ENCODE assay signal across 9 cellular contexts in the genomic region with DNA sequence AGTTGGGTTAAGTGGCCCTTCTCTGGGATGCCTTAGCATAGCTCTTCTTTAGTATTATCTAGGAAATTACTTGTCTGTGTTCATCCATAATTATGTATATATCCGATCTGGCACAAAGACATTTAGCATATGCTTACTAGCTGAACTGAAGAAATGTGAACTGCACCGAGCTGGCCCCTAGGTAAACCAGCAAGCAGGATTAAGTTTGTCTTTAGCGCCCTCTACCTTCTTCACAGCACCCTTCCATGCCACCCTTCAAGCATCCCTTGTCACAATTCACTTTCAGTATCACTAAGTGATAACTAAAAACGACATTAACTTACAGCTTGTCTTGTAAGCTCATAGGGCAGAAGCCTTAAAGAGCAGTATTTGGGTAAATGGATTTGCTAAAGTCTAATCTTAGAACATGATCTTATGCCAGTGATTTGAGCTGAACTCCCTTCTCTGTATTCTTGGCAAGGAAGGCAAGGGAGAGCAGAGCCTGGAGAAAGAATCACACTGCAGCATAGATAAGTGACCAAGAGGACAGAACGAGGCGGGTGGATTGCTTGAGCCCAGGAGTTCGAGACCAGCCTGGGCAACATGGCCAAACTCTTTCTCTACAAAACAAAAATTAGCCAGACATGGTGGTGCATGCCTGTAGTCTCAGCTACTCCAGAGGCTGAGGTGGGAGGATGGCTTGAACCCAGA. TPM values are rescaled to one million over a fixed set of nuclear protein-coding genes. Genes with fewer than 3 reads are reported as not detected.
DNase-seq lines count a peak whose midpoint lies in the region; ATAC-seq and TF ChIP-seq lines count a peak whose summit lies in the region.
"Had no signal": no experiment of that assay in that cellular context is flagged by ENCODE, and none has a peak within 500 bp of the region (broad histone marks: within the 10 kb centered on the region; RNA-seq: fewer than 3 reads in every experiment).

No MANE protein-coding gene starts in this region.

- H3K9me3 ChIP-seq in HCT116 (ENCODE audit: control insufficient read depth in 1 of 2, insufficient read depth in 1 of 2, low read depth in 1 of 2, low read length in 2 of 2) (no peaks in the 10 kb centered on the region), SJCRH30 (replicated peaks) (no peaks in the 10 kb centered on the region), spleen (no peaks in the 10 kb centered on the region)

- H3K27me3 Mint-ChIP-seq in activated T-cell treated with anti-CD3 and anti-CD28 coated beads, Interleukin-2, amount 50 U/mL, for 24 hours = no peaks in the 10 kb centered on the region

- H3K79me2 ChIP-seq in HCT116 (ENCODE audit: insufficient read depth, low read length) = no peaks in the 10 kb centered on the region

- no peak for TF ChIP-seq POLR2A in HCT116 (IDR thresholded peaks at IDR 0.05; ENCODE audit: borderline replicate concordance, extremely low read depth, insufficient read depth, insufficient read length)
- TF ChIP-seq POLR2A in spleen (IDR thresholded peaks at IDR 0.05) = no peak

- 31 to 44% (median 40%) methylated on average over 7 of the region's 7 CpGs for WGBS in spleen, 5 donors

- H3K4me1 ChIP-seq in HCT116 (ENCODE audit: control insufficient read depth in 1 of 2, insufficient read depth in 2 of 2, low read length in 2 of 2) (no peaks in the 10 kb centered on the region), SJCRH30 (no peaks in the 10 kb centered on the region), spleen (peaks cover 0 to 24% (median 6%) of the 10 kb centered on the region in 6 donors)

- H3K36me3 ChIP-seq in HCT116 (ENCODE audit: control insufficient read depth in 1 of 2, insufficient read depth in 2 of 2, low read length in 2 of 2) = peaks cover 0 to 12% of the 10 kb centered on the region in 2 experiments; a peak in 3 of 4 replicates
- peaks cover 5% of the 10 kb centered on the region for H3K36me3 ChIP-seq in SJCRH30
- peaks cover 0 to 64% (median 29%) of the 10 kb centered on the region in 6 donors for H3K36me3 ChIP-seq in spleen

- H3K27me3 ChIP-seq in HCT116 (ENCODE audit: insufficient read depth, low read length) = no peaks in the 10 kb centered on the region
- no peaks in the 10 kb centered on the region for H3K27me3 ChIP-seq in SJCRH30
- no peaks in the 10 kb centered on the region for H3K27me3 ChIP-seq in spleen (replicated peaks in 1 of 7)

- H3K9me2 ChIP-seq in HCT116 (ENCODE audit: insufficient read depth) = no peaks in the 10 kb centered on the region

- no peak overlapping the region for H3K4me3 Mint-ChIP-seq in activated T-cell treated with anti-CD3 and anti-CD28 coated beads, Interleukin-2, amount 50 U/mL, for 24 hours

- H3K9ac ChIP-seq in HCT116 (ENCODE audit: low read length) = no peak overlapping the region

- POLR2A ChIA-PET in HCT116 (lab: Charles Lee) = no interaction called here

- no peak overlapping the region for H3K4me2 ChIP-seq in HCT116 (ENCODE audit: low read length)

- peaks cover 30% of the 10 kb centered on the region for H3K36me3 Mint-ChIP-seq in activated T-cell treated with anti-CD3 and anti-CD28 coated beads, Interleukin-2, amount 50 U/mL, for 24 hours (ENCODE audit: low read depth)

- DNase-seq in activated T-cell treated with anti-CD3 and anti-CD28 coated beads for 24 hours (ENCODE audit: low read depth) (peak; percentile 16), HCT116 (ENCODE audit: low read depth, low spot score) (peak; percentile 35), M059J (ENCODE audit: low read depth) (peak; percentile 57), SJCRH30 (peak; percentile 22 to 64), amygdala (lab: John Stamatoyannopoulos, UW) (peak in 30 of 56 donors; percentile 1 to 56 (median 14)), hepatic stellate cell (ENCODE audit: low spot score) (peak; percentile 56), spleen (no peak)
- no peak for DNase-seq in activated T-cell treated with anti-CD3 and anti-CD28 coated beads, Interleukin-2, amount 50 U/mL, for 24 hours

- H3K27ac ChIP-seq in HCT116 (ENCODE audit: low read depth, low read length) = no peak overlapping the region
- H3K27ac ChIP-seq in SJCRH30 = no peak overlapping the region
- H3K27ac ChIP-seq in spleen = peak overlapping the region in 3 of 8 donors; percentile 84 to 91 (median 84)

- no TSS peak for BruUV-seq in HCT116 (replicated peaks; lab: Mats Ljungman, UMichigan)

- RAD21 ChIA-PET in HCT116 (lab: Charles Lee; ENCODE audit: low non-redundant PET in 1 of 2, low total read pairs in 2 of 2, uncharacterized antibody in 2 of 2, unreplicated experiment in 2 of 2) = interaction anchor here (0.6 to 1.0 kb wide), 5 partner anchors 29 to 1853 kb away, joined by 3 to 7 read pairs (median 4); no protein-coding TSS in a partner anchor

- TF ChIP-seq CTCF in HCT116 (IDR thresholded peaks at IDR 0.05 in 2 of 3, conservative IDR thresholded peaks at IDR 0.05 in 1 of 3; ENCODE audit: borderline replicate concordance in 1 of 3, insufficient read depth in 1 of 3, low read depth in 2 of 3, low read length in 2 of 3) (peak; percentile 62 to 80 (median 72)), spleen (IDR thresholded peaks at IDR 0.05 in 8 of 11, conservative IDR thresholded peaks at IDR 0.05 in 3 of 11) (peak; percentile 69 to 90 (median 81))

- peak; percentile 96 for ATAC-seq in HCT116

- CTCF ChIA-PET in HCT116 (lab: Charles Lee) = interaction anchor here (0.6 to 2.4 kb wide), 19 partner anchors 9 to 518 kb away, joined by 3 to 20 read pairs (median 4); no protein-coding TSS in a partner anchor

- intact Hi-C loops in HCT116 (cut with micrococcal nuclease) (loop anchor here (2.0 kb wide), 1 partner anchor 80 kb away; no protein-coding TSS in a partner anchor), spleen (cut with DNase I; ENCODE audit: low total_unique reads) (loop anchor here (10.0 kb wide), 1 partner anchor 174 kb away; no protein-coding TSS in a partner anchor)

- no peaks in the 10 kb centered on the region for H4K20me1 ChIP-seq in HCT116 (ENCODE audit: insufficient read depth)

- H3K9me3 Mint-ChIP-seq in activated T-cell treated with anti-CD3 and anti-CD28 coated beads, Interleukin-2, amount 50 U/mL, for 24 hours = no peaks in the 10 kb centered on the region

- H3K4me1 Mint-ChIP-seq in activated T-cell treated with anti-CD3 and anti-CD28 coated beads, Interleukin-2, amount 50 U/mL, for 24 hours (ENCODE audit: low read depth) = peaks cover 10% of the 10 kb centered on the region

- no peak overlapping the region for H2AFZ ChIP-seq in HCT116 (ENCODE audit: low read depth, low read length, poor library complexity, severe bottlenecking)

- H3K4me3 ChIP-seq in HCT116 (replicated peaks in 1 of 2; ENCODE audit: low read depth in 1 of 2, low read length in 2 of 2) (no peak overlapping the region), SJCRH30 (no peak overlapping the region), spleen (no peak overlapping the region)
- H3K4me3 ChIP-seq: skin epidermis had no signal

- no peak overlapping the region for H3K27ac Mint-ChIP-seq in activated T-cell treated with anti-CD3 and anti-CD28 coated beads, Interleukin-2, amount 50 U/mL, for 24 hours

- peak; percentile 73 for TF ChIP-seq RAD21 in HCT116 (IDR thresholded peaks at IDR 0.05; ENCODE audit: low read depth)

TF ChIP-seq in HCT116, 20 proteins besides CTCF, POLR2A, EP300 and RAD21 (continues in another document):
- TF ChIP-seq SIN3A (IDR thresholded peaks at IDR 0.05; ENCODE audit: low read depth) (no peak), YY1 (IDR thresholded peaks at IDR 0.05; ENCODE audit: extremely low read depth, insufficient replicate concordance, low read depth, low read length) (no peak), EZH2 (IDR thresholded peaks at IDR 0.05) (no peak), CBX3 (IDR thresholded peaks at IDR 0.05; ENCODE audit: low read depth) (no peak)

RNA-seq across cellular contexts. Expression of gene HAL, which starts 2.6 kb away (rescaled TPM):
- 1.8 TPM for total RNA-seq in HCT116 (2021; ENCODE audit: unreplicated experiment)
- 0.40 and 0.90 TPM in 2 replicates for polyA plus RNA-seq in HCT116 (2012)
- total RNA-seq in M059J (2014; rRNA removed; shearing (Covaris generic)) = not detected in 2 replicates
- 0.04 TPM in 1 of 2 replicates, not detected in the other for total RNA-seq in SJCRH30 (2014; rRNA removed; shearing (Covaris generic))
- total RNA-seq in spleen = 10 to 100 TPM in 4 of 7 donors, 1 to 10 TPM in 3; 4.6 to 27.3 (median 11.7) TPM
- polyA plus RNA-seq in spleen = 1 to 10 TPM in 1 of 3 donors, under 1 TPM in 2; 0.24 to 1.9 (median 0.72) TPM

RNA-seq across cellular contexts. Expression of gene LTA4H, which starts 36.6 kb away (rescaled TPM):
- total RNA-seq in HCT116 (2021; ENCODE audit: unreplicated experiment) (163 TPM), spleen (100 to 1,000 TPM in 4 of 7 donors, 10 to 100 TPM in 3; 79.0 to 183 (median 103) TPM)
- 130 and 154 TPM in 2 replicates for polyA plus RNA-seq in HCT116 (2012)
- total RNA-seq in M059J (2014; rRNA removed; shearing (Covaris generic)) = 39.8 and 51.4 TPM in 2 replicates
- 78.9 and 85.6 TPM in 2 replicates for total RNA-seq in SJCRH30 (2014; rRNA removed; shearing (Covaris generic))
- polyA plus RNA-seq in spleen = 10 to 100 TPM; 58.0 to 75.3 (median 62.9) TPM

RNA-seq across cellular contexts. Expression of gene AMDHD1, which starts 55.6 kb away (rescaled TPM):
- total RNA-seq in HCT116 (2021; ENCODE audit: unreplicated experiment) (3.0 TPM), spleen (10 to 100 TPM in 1 of 7 donors, 1 to 10 TPM in 6; 2.2 to 12.2 (median 3.5) TPM)
- 1.5 and 2.2 TPM in 2 replicates for polyA plus RNA-seq in HCT116 (2012)
- 1.5 TPM in 1 of 2 replicates, not detected in the other for total RNA-seq in M059J (2014; rRNA removed; shearing (Covaris generic))
- not detected in 2 replicates for total RNA-seq in SJCRH30 (2014; rRNA removed; shearing (Covaris generic))
- 1 to 10 TPM; 2.3 to 2.9 (median 2.5) TPM for polyA plus RNA-seq in spleen

RNA-seq across cellular contexts. Expression of gene CCDC38, which starts 56.3 kb away (rescaled TPM):
- total RNA-seq in HCT116 (2021; ENCODE audit: unreplicated experiment) = 0.27 TPM
- polyA plus RNA-seq in HCT116 (2012) = 0.02 and 0.03 TPM in 2 replicates
- total RNA-seq in M059J (2014; rRNA removed; shearing (Covaris generic)) = not detected in 2 replicates
- total RNA-seq in SJCRH30 (2014; rRNA removed; shearing (Covaris generic)) = 0.04 and 0.10 TPM in 2 replicates
- total RNA-seq in spleen = 1 to 10 TPM in 3 of 7 donors, under 1 TPM in 3, not detected in 1; 0.34 to 2.1 (median 1.2) TPM
- polyA plus RNA-seq in spleen = 1 to 10 TPM in 1 of 3 donors, under 1 TPM in 2; 0.46 to 1.2 (median 0.65) TPM

Comparison
In these comparisons a context has a peak if more than half of its experiments do, and no peak if none do; other contexts are left out.
1. DNase-seq: peak in activated T-cell treated with anti-CD3 and anti-CD28 coated beads for 24 hours (single experiment), HCT116 (single experiment), M059J (single experiment), SJCRH30 (2 of 2), amygdala (30 of 56) and hepatic stellate cell (single experiment); none in activated T-cell treated with anti-CD3 and anti-CD28 coated beads, Interleukin-2, amount 50 U/mL, for 24 hours (single experiment) and spleen (single experiment).